In genomic region chr1:179709841-179710329, GRCh38 we compare ENCODE assay signal across 8 cellular contexts. TPM values are rescaled to one million over a fixed set of nuclear protein-coding genes. Genes with fewer than 3 reads are reported as not detected.
DNase-seq lines count a peak whose midpoint lies in the region; ATAC-seq and TF ChIP-seq lines count a peak whose summit lies in the region.
"Had no signal": no experiment of that assay in that cellular context is flagged by ENCODE, and none has a peak within 500 bp of the region (broad histone marks: within the 10 kb centered on the region; RNA-seq: fewer than 3 reads in every experiment).

No MANE protein-coding gene starts in this region.

- no peak overlapping the region for H3K27ac ChIP-seq in lung (ENCODE audit: low read depth in 1 of 2, low read length in 1 of 2)

- peak overlapping the region; percentile 41 for H3K27ac Mint-ChIP-seq in T-helper 1 cell treated with Interleukin-12 subunit alpha and Interleukin-12 subunit beta and Interleukin-4 antibody, amounts not matched to agents 30 μg/mL and 1 μg/mL, for 36 hours

- H3K27me3 ChIP-seq in lung (ENCODE audit: control insufficient read depth, insufficient read depth), result no peaks in the 10 kb centered on the region

- ATAC-seq in GM18867 (IDR thresholded peaks at IDR 0.05; ENCODE audit: unreplicated experiment) (peak; percentile 47), HG02678 (IDR thresholded peaks at IDR 0.05; ENCODE audit: unreplicated experiment) (peak; percentile 90), lung (ENCODE audit: insufficient read depth, low FRiP score) (peak; percentile 41)
- ATAC-seq: Panc1 had no signal

- 31 to 34% methylated on average over 5 of the region's 5 CpGs for WGBS in lung, 2 donors

- peaks cover 0 to 6% of the 10 kb centered on the region in 2 donors for H3K4me1 ChIP-seq in lung (ENCODE audit: control insufficient read depth in 2 of 2, insufficient read depth in 2 of 2, low read length in 2 of 2)

- no peak overlapping the region for H3K4me3 Mint-ChIP-seq in T-helper 1 cell treated with Interleukin-12 subunit alpha and Interleukin-12 subunit beta and Interleukin-4 antibody, amounts not matched to agents 30 μg/mL and 1 μg/mL, for 36 hours

- H3K4me1 Mint-ChIP-seq in T-helper 1 cell treated with Interleukin-12 subunit alpha and Interleukin-12 subunit beta and Interleukin-4 antibody, amounts not matched to agents 30 μg/mL and 1 μg/mL, for 36 hours (ENCODE audit: low read depth), result peaks cover 14% of the 10 kb centered on the region

- H3K4me3 ChIP-seq in lung, result no peak overlapping the region

- H3K9me3 Mint-ChIP-seq in T-helper 1 cell treated with Interleukin-12 subunit alpha and Interleukin-12 subunit beta and Interleukin-4 antibody, amounts not matched to agents 30 μg/mL and 1 μg/mL, for 36 hours, result peaks cover 25% of the 10 kb centered on the region

- peaks cover 3% of the 10 kb centered on the region for H3K36me3 Mint-ChIP-seq in T-helper 1 cell treated with Interleukin-12 subunit alpha and Interleukin-12 subunit beta and Interleukin-4 antibody, amounts not matched to agents 30 μg/mL and 1 μg/mL, for 36 hours (ENCODE audit: low read depth)

- no peaks in the 10 kb centered on the region for H3K27me3 Mint-ChIP-seq in T-helper 1 cell treated with Interleukin-12 subunit alpha and Interleukin-12 subunit beta and Interleukin-4 antibody, amounts not matched to agents 30 μg/mL and 1 μg/mL, for 36 hours (ENCODE audit: low read depth)

- no peak for DNase-seq in lung (ENCODE audit: low spot score)
- no peak for DNase-seq in inferior parietal cortex (ENCODE audit: extremely low spot score)
- DNase-seq in SKM-1 treated with dmso at 0.1 percent for 144 hours (lab: John Stamatoyannopoulos, UW; ENCODE audit: unreplicated experiment), result no peak
- no peak for DNase-seq in HK-2 (ENCODE audit: unreplicated experiment)

- peaks cover 0 to 5% of the 10 kb centered on the region in 2 donors for H3K9me3 ChIP-seq in lung (ENCODE audit: control insufficient read depth in 2 of 2, insufficient read depth in 1 of 2, low read length in 1 of 2)

- no peaks in the 10 kb centered on the region for H3K36me3 ChIP-seq in lung (ENCODE audit: control insufficient read depth in 2 of 2, insufficient read depth in 2 of 2, low read length in 2 of 2)

- TF ChIP-seq CTCF in lung (IDR thresholded peaks at IDR 0.05; ENCODE audit: control extremely low read depth, extremely low read depth), result no peak

RNA-seq across cellular contexts. Expression of gene FAM163A, which starts 33.2 kb away (rescaled TPM):
- total RNA-seq in lung, result under 1 TPM in 1 of 2 donors, not detected in 1; 0.09 TPM
- not detected for polyA plus RNA-seq in lung
